In genomic region chr9:4970970-4971641, GRCh38 we compare ENCODE assay signal across 8 cellular contexts. TPM values are rescaled to one million over a fixed set of nuclear protein-coding genes. Genes with fewer than 3 reads are reported as not detected.
DNase-seq lines count a peak whose midpoint lies in the region; ATAC-seq and TF ChIP-seq lines count a peak whose summit lies in the region.

No MANE protein-coding gene starts in this region.

- no peak overlapping the region for H3K18ac ChIP-seq in mesenchymal stem cell (ENCODE audit: low read depth in 1 of 2, low read length in 2 of 2)

- no peak overlapping the region for H3K9ac ChIP-seq in mesenchymal stem cell (ENCODE audit: low read length)

- H3K4me2 ChIP-seq in mesenchymal stem cell (ENCODE audit: low read length, poor library complexity, severe bottlenecking), result no peak overlapping the region

- no peak for TF ChIP-seq CTCF in suprapubic skin (IDR thresholded peaks at IDR 0.05)

- no peak overlapping the region for H2AFZ ChIP-seq in mesenchymal stem cell (ENCODE audit: low read depth, low read length)

- POLR2A ChIA-PET in activated CD4-positive, alpha-beta memory T cell treated with anti-CD3 and anti-CD28 coated beads, Interleukin-2, amount 10 ng/mL, durations not matched to agents 7 days and 5 days (lab: Charles Lee), result interaction anchor here (0.6 to 2.4 kb wide), 13 partner anchors 8 to 292 kb away, joined by 3 to 41 read pairs (median 3); partner anchors contain the start of genes CDC37L1, JAK2 and RCL1

- no peaks in the 10 kb centered on the region for H3K9me3 Mint-ChIP-seq in activated CD4-positive, alpha-beta memory T cell treated with anti-CD3 and anti-CD28 coated beads, Interleukin-2, amount 10 ng/mL, durations not matched to agents 7 days and 5 days

- H3K4me3 Mint-ChIP-seq in activated CD4-positive, alpha-beta memory T cell treated with anti-CD3 and anti-CD28 coated beads, Interleukin-2, amount 10 ng/mL, durations not matched to agents 7 days and 5 days, result no peak overlapping the region

- CTCF ChIA-PET in activated CD4-positive, alpha-beta memory T cell treated with anti-CD3 and anti-CD28 coated beads, Interleukin-2, amount 10 ng/mL, durations not matched to agents 7 days and 5 days (lab: Charles Lee), result interaction anchor here (1.3 to 2.6 kb wide), 2 partner anchors 12 to 15 kb away, joined by 6 to 22 read pairs; partner anchors contain the start of gene JAK2

- H3K27me3 Mint-ChIP-seq in activated CD4-positive, alpha-beta memory T cell treated with anti-CD3 and anti-CD28 coated beads, Interleukin-2, amount 10 ng/mL, durations not matched to agents 7 days and 5 days, result no peaks in the 10 kb centered on the region

- no peaks in the 10 kb centered on the region for H3K36me3 Mint-ChIP-seq in activated CD4-positive, alpha-beta memory T cell treated with anti-CD3 and anti-CD28 coated beads, Interleukin-2, amount 10 ng/mL, durations not matched to agents 7 days and 5 days (ENCODE audit: low read depth)

- H3K27ac ChIP-seq in suprapubic skin, result no peak overlapping the region
- H3K27ac ChIP-seq in mesenchymal stem cell (ENCODE audit: low read length, poor library complexity, severe bottlenecking), result no peak overlapping the region

- H3K4ac ChIP-seq in mesenchymal stem cell (ENCODE audit: low read depth in 1 of 2, low read length in 2 of 2), result no peak overlapping the region

- H2BK120ac ChIP-seq in mesenchymal stem cell (ENCODE audit: low read depth, low read length), result no peak overlapping the region

- H2BK5ac ChIP-seq in mesenchymal stem cell (ENCODE audit: low read depth, low read length, poor library complexity, severe bottlenecking), result no peak overlapping the region

- peaks cover 32% of the 10 kb centered on the region for H3K4me1 Mint-ChIP-seq in activated CD4-positive, alpha-beta memory T cell treated with anti-CD3 and anti-CD28 coated beads, Interleukin-2, amount 10 ng/mL, durations not matched to agents 7 days and 5 days

- no peak overlapping the region for H3K23ac ChIP-seq in mesenchymal stem cell (ENCODE audit: low read length in 2 of 2)

- H4K91ac ChIP-seq in mesenchymal stem cell (ENCODE audit: low read length), result no peak overlapping the region

- no peak overlapping the region for H2BK12ac ChIP-seq in mesenchymal stem cell (ENCODE audit: low read length in 2 of 2)

- TF ChIP-seq POLR2A in suprapubic skin (IDR thresholded peaks at IDR 0.05), result no peak

- no peaks in the 10 kb centered on the region for H3K4me1 ChIP-seq in suprapubic skin
- H3K4me1 ChIP-seq in mesenchymal stem cell (ENCODE audit: control insufficient read depth, insufficient read depth, low read depth, low read length), result no peaks in the 10 kb centered on the region

- H3K9me3 ChIP-seq in suprapubic skin, result no peaks in the 10 kb centered on the region
- H3K9me3 ChIP-seq in mesenchymal stem cell (ENCODE audit: control insufficient read depth, low read length), result no peaks in the 10 kb centered on the region

- H3K36me3 ChIP-seq in suprapubic skin, result no peaks in the 10 kb centered on the region
- H3K36me3 ChIP-seq in mesenchymal stem cell (ENCODE audit: control insufficient read depth in 1 of 2, insufficient read depth in 2 of 2, low read depth in 1 of 2, low read length in 2 of 2), result no peaks in the 10 kb centered on the region

- TF ChIP-seq EP300 in suprapubic skin (IDR thresholded peaks at IDR 0.05), result no peak

- H3K27ac Mint-ChIP-seq in activated CD4-positive, alpha-beta memory T cell treated with anti-CD3 and anti-CD28 coated beads, Interleukin-2, amount 10 ng/mL, durations not matched to agents 7 days and 5 days, result no peak overlapping the region

- no peak overlapping the region for H4K8ac ChIP-seq in mesenchymal stem cell (ENCODE audit: low read length)

- peak; percentile 84 for ATAC-seq in HG03108 (IDR thresholded peaks at IDR 0.05; ENCODE audit: unreplicated experiment)

- DNase-seq in activated CD4-positive, alpha-beta T cell treated with anti-CD3 and anti-CD28 coated beads for 24 hours (ENCODE audit: low read depth in 2 of 2), result peak; percentile 54 to 60
- no peak for DNase-seq in activated CD4-positive, alpha-beta T cell treated with anti-CD3 and anti-CD28 coated beads for 1 hour
- DNase-seq in activated CD4-positive, alpha-beta memory T cell treated with anti-CD3 and anti-CD28 coated beads, Interleukin-2, amount 10 ng/mL, durations not matched to agents 7 days and 5 days, result peak; percentile 74
- peak; percentile 71 for DNase-seq in stimulated activated CD4-positive, alpha-beta T cell treated with anti-CD3 and anti-CD28 coated beads, Interleukin-2, amount 100 ng/mL, for 4 hours (ENCODE audit: low read depth)
- no peak for DNase-seq in nucleus accumbens (lab: John Stamatoyannopoulos, UW)
- DNase-seq in suprapubic skin (ENCODE audit: low spot score in 2 of 2), result no peak
- no peak for DNase-seq in mesenchymal stem cell

- 76% methylated on average over 8 of the region's 8 CpGs for WGBS in suprapubic skin
- 97% methylated on average over 7 of the region's 8 CpGs for WGBS in mesenchymal stem cell

- H2BK15ac ChIP-seq in mesenchymal stem cell (ENCODE audit: low read depth, poor library complexity, severe bottlenecking), result no peak overlapping the region

- no peak overlapping the region for H3K14ac ChIP-seq in mesenchymal stem cell (ENCODE audit: low read length in 2 of 2)

- H2AK5ac ChIP-seq in mesenchymal stem cell (ENCODE audit: low read length, severe bottlenecking), result no peak overlapping the region

- H3K4me3 ChIP-seq in suprapubic skin, result no peak overlapping the region
- no peak overlapping the region for H3K4me3 ChIP-seq in mesenchymal stem cell (ENCODE audit: insufficient read depth in 1 of 2, low read depth in 1 of 2, low read length in 2 of 2)

- H3K27me3 ChIP-seq in suprapubic skin (no peaks in the 10 kb centered on the region), mesenchymal stem cell (ENCODE audit: control insufficient read depth in 1 of 2, insufficient read depth in 1 of 2, low read length in 2 of 2) (no peaks in the 10 kb centered on the region)

- H3K79me1 ChIP-seq in mesenchymal stem cell (replicated peaks; ENCODE audit: low read length, poor library complexity, severe bottlenecking), result no peaks in the 10 kb centered on the region

RNA-seq across cellular contexts. Expression of gene JAK2, which starts 14.0 kb away (rescaled TPM):
- 10 to 100 TPM; 27.2 to 30.0 TPM for total RNA-seq in activated CD4-positive, alpha-beta memory T cell treated with anti-CD3 and anti-CD28 coated beads, Interleukin-2, amount 10 ng/mL, durations not matched to agents 7 days and 5 days
- total RNA-seq in suprapubic skin, result 10 to 100 TPM; 25.4 to 64.0 (median 36.5) TPM
- polyA plus RNA-seq in mesenchymal stem cell (2013, experiment 1 of 2), result 6.6 TPM
- 6.4 TPM for polyA plus RNA-seq in mesenchymal stem cell (2013, experiment 2 of 2)

Comparison
In these comparisons a context has a peak if more than half of its experiments do, and no peak if none do; other contexts are left out.
1. DNase-seq: peak in activated CD4-positive, alpha-beta T cell treated with anti-CD3 and anti-CD28 coated beads for 24 hours (2 of 2), activated CD4-positive, alpha-beta memory T cell treated with anti-CD3 and anti-CD28 coated beads, Interleukin-2, amount 10 ng/mL, durations not matched to agents 7 days and 5 days (single experiment) and stimulated activated CD4-positive, alpha-beta T cell treated with anti-CD3 and anti-CD28 coated beads, Interleukin-2, amount 100 ng/mL, for 4 hours (single experiment); none in activated CD4-positive, alpha-beta T cell treated with anti-CD3 and anti-CD28 coated beads for 1 hour (single experiment), nucleus accumbens (0 of 56), suprapubic skin (0 of 2) and mesenchymal stem cell (single experiment).